ENCODE assay signal across 30 cellular contexts in the genomic region with DNA sequence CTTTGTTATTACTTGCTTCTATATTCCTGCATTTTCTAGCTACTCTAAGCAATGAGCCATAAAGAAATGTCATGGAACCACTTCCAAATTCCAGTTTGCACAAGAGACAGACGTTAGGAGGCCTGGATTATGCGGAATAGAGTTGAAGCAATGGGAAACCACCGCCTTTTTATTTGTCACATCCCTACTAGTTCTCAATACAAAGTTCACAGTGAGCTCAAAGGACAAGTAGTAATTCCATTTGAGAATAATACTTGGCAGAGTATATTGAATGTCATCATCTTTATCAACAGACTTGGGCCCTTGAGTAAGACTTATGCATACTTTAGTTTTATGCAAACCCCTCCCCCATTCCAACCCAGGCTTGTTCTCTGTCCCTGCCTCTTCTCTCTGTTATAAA. TPM values are rescaled to one million over a fixed set of nuclear protein-coding genes. Genes with fewer than 3 reads are reported as not detected.
DNase-seq lines count a peak whose midpoint lies in the region; ATAC-seq and TF ChIP-seq lines count a peak whose summit lies in the region.
"Had no signal": no experiment of that assay in that cellular context is flagged by ENCODE, and none has a peak within 500 bp of the region (broad histone marks: within the 10 kb centered on the region; RNA-seq: fewer than 3 reads in every experiment).

No MANE protein-coding gene starts in this region.

- H3K9me3 Mint-ChIP-seq in activated T-cell treated with anti-CD3 and anti-CD28 coated beads, Interleukin-2, amount 50 U/mL, for 24 hours, result peaks cover 15% of the 10 kb centered on the region
- H3K9me3 Mint-ChIP-seq: activated naive CD4-positive, alpha-beta T cell treated with anti-CD3 and anti-CD28 coated beads, Interleukin-2, amount 50 U/mL, for 24 hours had no signal

- H3K27me3 ChIP-seq in right atrium auricular region (no peaks in the 10 kb centered on the region), mucosa of rectum (ENCODE audit: control insufficient read depth in 2 of 2, insufficient read depth in 2 of 2, low read length in 2 of 2) (no peaks in the 10 kb centered on the region), adrenal gland (no peaks in the 10 kb centered on the region)
- H3K27me3 ChIP-seq: brain microvascular endothelial cell, upper lobe of right lung had no signal

- DNase-seq in Right ventricle myocardium superior (no peak), right atrium auricular region (ENCODE audit: low spot score) (no peak), fibroblast of the aortic adventitia (ENCODE audit: low read depth) (peak; percentile 88), NCI-H1417 treated with DMSO at 0.1 percent for 48 hours (lab: John Stamatoyannopoulos, UW) (no peak), adrenal gland (no peak)
- no peak for DNase-seq in activated T-cell treated with anti-CD3 and anti-CD28 coated beads, Interleukin-2, amount 50 U/mL, for 24 hours
- DNase-seq: activated CD8-positive, alpha-beta memory T cell treated with anti-CD3 and anti-CD28 coated beads for 24 hours; activated T-cell treated with anti-CD3 and anti-CD28 coated beads, Interleukin-2, amount 50 U/mL, for 48 hours; brain microvascular endothelial cell; COR-L47; mesendoderm; MM.1S; NCI-H146; NCI-H748 treated with DMSO at 0.1 percent for 48 hours; posterior cingulate gyrus; SHP77; stimulated activated CD4-positive, alpha-beta T cell treated with anti-CD3 and anti-CD28 coated beads, Interleukin-4, amount 100 ng/mL, for 4 hours; stimulated activated naive CD8-positive, alpha-beta T cell treated with anti-CD3 and anti-CD28 coated beads, Interleukin-15, amount 100 ng/mL, for 72 hours; upper lobe of right lung had no signal

- TF ChIP-seq CTCF in right atrium auricular region (IDR thresholded peaks at IDR 0.05) (no peak), fibroblast of the aortic adventitia (IDR thresholded peaks at IDR 0.05; ENCODE audit: insufficient read depth, low read length) (no peak), adrenal gland (IDR thresholded peaks at IDR 0.05) (no peak)

- H3K27me3 Mint-ChIP-seq in activated T-cell treated with anti-CD3 and anti-CD28 coated beads, Interleukin-2, amount 50 U/mL, for 24 hours, result no peaks in the 10 kb centered on the region
- H3K27me3 Mint-ChIP-seq: activated naive CD4-positive, alpha-beta T cell treated with anti-CD3 and anti-CD28 coated beads, Interleukin-2, amount 50 U/mL, for 24 hours; stimulated activated naive CD8-positive, alpha-beta T cell treated with anti-CD3 and anti-CD28 coated beads, Interleukin-15, amount 100 ng/mL, for 72 hours had no signal

- H3K9me3 ChIP-seq in right atrium auricular region, result no peaks in the 10 kb centered on the region
- no peaks in the 10 kb centered on the region for H3K9me3 ChIP-seq in mucosa of rectum (ENCODE audit: control insufficient read depth in 2 of 2, low read length in 2 of 2)
- no peaks in the 10 kb centered on the region for H3K9me3 ChIP-seq in adrenal gland (replicated peaks in 1 of 3)
- H3K9me3 ChIP-seq: upper lobe of right lung had no signal

- no peaks in the 10 kb centered on the region for H3K36me3 ChIP-seq in right atrium auricular region
- no peaks in the 10 kb centered on the region for H3K36me3 ChIP-seq in mucosa of rectum (ENCODE audit: control insufficient read depth in 2 of 2, insufficient read depth in 2 of 2, low read length in 2 of 2)
- no peaks in the 10 kb centered on the region for H3K36me3 ChIP-seq in adrenal gland (replicated peaks in 1 of 2)
- H3K36me3 ChIP-seq: brain microvascular endothelial cell, upper lobe of right lung had no signal

- WGBS in adrenal gland, 4 donors, result 63 to 78% (median 69%) methylated on average over 3 of the region's 3 CpGs

- H3K4me1 ChIP-seq in right atrium auricular region (no peaks in the 10 kb centered on the region), mucosa of rectum (ENCODE audit: control insufficient read depth in 2 of 2, insufficient read depth in 2 of 2, low read length in 2 of 2) (no peaks in the 10 kb centered on the region), adrenal gland (replicated peaks in 1 of 2) (no peaks in the 10 kb centered on the region)
- H3K4me1 ChIP-seq: upper lobe of right lung had no signal

- H3K27ac Mint-ChIP-seq in activated T-cell treated with anti-CD3 and anti-CD28 coated beads, Interleukin-2, amount 50 U/mL, for 24 hours, result no peak overlapping the region
- H3K27ac Mint-ChIP-seq: activated naive CD4-positive, alpha-beta T cell treated with anti-CD3 and anti-CD28 coated beads, Interleukin-2, amount 50 U/mL, for 24 hours; nephron; stimulated activated naive CD8-positive, alpha-beta T cell treated with anti-CD3 and anti-CD28 coated beads, Interleukin-15, amount 100 ng/mL, for 72 hours had no signal

- H3K4me3 Mint-ChIP-seq in activated T-cell treated with anti-CD3 and anti-CD28 coated beads, Interleukin-2, amount 50 U/mL, for 24 hours, result no peak overlapping the region
- H3K4me3 Mint-ChIP-seq: activated naive CD4-positive, alpha-beta T cell treated with anti-CD3 and anti-CD28 coated beads, Interleukin-2, amount 50 U/mL, for 24 hours; nephron; stimulated activated naive CD8-positive, alpha-beta T cell treated with anti-CD3 and anti-CD28 coated beads, Interleukin-15, amount 100 ng/mL, for 72 hours had no signal

- H3K4me3 ChIP-seq in right atrium auricular region (no peak overlapping the region), fibroblast of the aortic adventitia (ENCODE audit: low read depth, low read length) (no peak overlapping the region), mucosa of rectum (ENCODE audit: low read length in 2 of 2) (no peak overlapping the region), adrenal gland (no peak overlapping the region)
- H3K4me3 ChIP-seq: smooth muscle cell, upper lobe of right lung had no signal

- intact Hi-C loops in Right ventricle myocardium superior (cut with DNase I), result no loop called here
- intact Hi-C loops in adrenal gland (cut with DNase I), result no loop called here

- H3K4me1 Mint-ChIP-seq in activated T-cell treated with anti-CD3 and anti-CD28 coated beads, Interleukin-2, amount 50 U/mL, for 24 hours (ENCODE audit: low read depth), result no peaks in the 10 kb centered on the region
- H3K4me1 Mint-ChIP-seq: activated naive CD4-positive, alpha-beta T cell treated with anti-CD3 and anti-CD28 coated beads, Interleukin-2, amount 50 U/mL, for 24 hours; nephron; stimulated activated naive CD8-positive, alpha-beta T cell treated with anti-CD3 and anti-CD28 coated beads, Interleukin-15, amount 100 ng/mL, for 72 hours had no signal

- H3K36me3 Mint-ChIP-seq in activated T-cell treated with anti-CD3 and anti-CD28 coated beads, Interleukin-2, amount 50 U/mL, for 24 hours (ENCODE audit: low read depth), result no peaks in the 10 kb centered on the region
- H3K36me3 Mint-ChIP-seq: activated naive CD4-positive, alpha-beta T cell treated with anti-CD3 and anti-CD28 coated beads, Interleukin-2, amount 50 U/mL, for 24 hours had no signal

- ATAC-seq in Right ventricle myocardium superior (ENCODE audit: poor library complexity) (peak; percentile 89), GM18861 (IDR thresholded peaks at IDR 0.05; ENCODE audit: unreplicated experiment) (no peak)
- ATAC-seq: stimulated activated naive CD8-positive, alpha-beta T cell treated with anti-CD3 and anti-CD28 coated beads, Interleukin-15, amount 100 ng/mL, for 72 hours; upper lobe of right lung had no signal

- TF ChIP-seq POLR2A in adrenal gland (IDR thresholded peaks at IDR 0.05), result no peak

- no peak overlapping the region for H3K9ac ChIP-seq in mucosa of rectum (ENCODE audit: low read depth in 1 of 2, low read length in 2 of 2)

- H3K27ac ChIP-seq in right atrium auricular region (peak overlapping the region in 1 of 2 donors; percentile 60), mucosa of rectum (ENCODE audit: low read depth in 2 of 2, low read length in 2 of 2) (peak overlapping the region; percentile 20 to 31), adrenal gland (no peak overlapping the region)
- H3K27ac ChIP-seq: brain microvascular endothelial cell, upper lobe of right lung had no signal

RNA-seq across cellular contexts. Expression of gene SLC15A5, which starts 3.7 kb away (rescaled TPM):
- total RNA-seq in Right ventricle myocardium superior, result not detected
- total RNA-seq in right atrium auricular region, result not detected
- not detected in 2 replicates for total RNA-seq in fibroblast of the aortic adventitia (ENCODE audit: low replicate concordance)
- total RNA-seq in adrenal gland, result not detected
- polyA plus RNA-seq in adrenal gland, result not detected
- total RNA-seq: A172, Daoy, H1, OCI-LY7, smooth muscle cell, upper lobe of right lung had no signal
- polyA plus RNA-seq: BJ, H1, keratinocyte, smooth muscle cell had no signal

Comparison
In these comparisons a context has a peak if more than half of its experiments do, and no peak if none do; other contexts are left out.
1. H3K27ac ChIP-seq: peak in mucosa of rectum (2 of 2); none in adrenal gland (0 of 5).